ENCODE assay signal across 18 cellular contexts in the genomic region with DNA sequence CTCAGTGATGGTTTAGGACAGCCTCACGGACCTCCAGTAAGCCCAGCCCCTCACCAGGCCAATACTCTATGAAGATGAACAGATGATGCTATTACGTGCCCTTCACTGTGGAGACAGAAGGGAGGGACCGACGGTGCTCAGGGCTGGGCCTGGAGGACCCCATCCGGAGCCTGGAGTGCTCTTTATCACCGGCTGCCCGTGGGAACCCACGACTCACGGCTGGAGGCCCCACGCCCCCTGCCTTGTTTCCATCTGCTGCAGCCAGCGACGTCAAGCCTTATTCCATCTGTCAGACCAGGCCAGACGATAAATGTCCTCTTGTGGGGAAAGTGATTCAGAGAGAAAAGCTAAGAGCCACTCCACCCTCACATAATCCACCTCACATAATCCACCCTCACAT. TPM values are rescaled to one million over a fixed set of nuclear protein-coding genes. Genes with fewer than 3 reads are reported as not detected.
DNase-seq lines count a peak whose midpoint lies in the region; ATAC-seq, FAIRE-seq and TF ChIP-seq lines count a peak whose summit lies in the region.
"Had no signal": no experiment of that assay in that cellular context is flagged by ENCODE, and none has a peak within 500 bp of the region (broad histone marks: within the 10 kb centered on the region; RNA-seq: fewer than 3 reads in every experiment).

No MANE protein-coding gene starts in this region.

- peaks cover 3 to 5% of the 10 kb centered on the region in 2 donors for H3K4me1 ChIP-seq in kidney (ENCODE audit: control insufficient read depth in 1 of 2, insufficient read depth in 1 of 2, low read depth in 1 of 2, low read length in 2 of 2)

- H3K36me3 ChIP-seq in kidney (ENCODE audit: control insufficient read depth in 1 of 2, insufficient read depth in 2 of 2, low read length in 2 of 2) = no peaks in the 10 kb centered on the region

- intact Hi-C loops in kidney (cut with DNase I) = no loop called here

- no peak overlapping the region for H3K9ac ChIP-seq in kidney (ENCODE audit: low read length in 2 of 2)
- H3K9ac ChIP-seq: GM23248 had no signal

- no peak for FAIRE-seq in kidney (lab: Jason Lieb, UNC)
- FAIRE-seq: GM12878, GM18507, HepG2, HTR-8/SVneo, K562 had no signal

- no peak overlapping the region for H3K27ac ChIP-seq in kidney (ENCODE audit: low read depth in 2 of 2, low read length in 2 of 2)
- H3K27ac ChIP-seq: 22Rv1, GM23248 had no signal

- no peak overlapping the region for H3K4me3 ChIP-seq in kidney (ENCODE audit: low read length in 2 of 2)
- H3K4me3 ChIP-seq: GM12878, GM23248, K562 had no signal

- no peak for ATAC-seq in HG03097 (IDR thresholded peaks at IDR 0.05; ENCODE audit: low FRiP score, unreplicated experiment)
- no peak for ATAC-seq in HG02642 (IDR thresholded peaks at IDR 0.05; ENCODE audit: poor library complexity, unreplicated experiment)
- ATAC-seq: GM12878, HepG2, K562 had no signal

- no peak for TF ChIP-seq CTCF in kidney (IDR thresholded peaks at IDR 0.05; ENCODE audit: borderline replicate concordance, extremely low read depth, insufficient read depth)

- peak; percentile 64 for DNase-seq in DMS 273 (lab: John Stamatoyannopoulos, UW; ENCODE audit: unreplicated experiment)
- no peak for DNase-seq in DMS 273 treated with DMSO at 0.1 percent for 48 hours (lab: John Stamatoyannopoulos, UW)
- peak; percentile 6 for DNase-seq in NCI-H69 (lab: John Stamatoyannopoulos, UW)
- peak; percentile 45 for DNase-seq in kidney
- DNase-seq in NCI-H1417 treated with DMSO at 0.1 percent for 48 hours (lab: John Stamatoyannopoulos, UW) = no peak
- DNase-seq: Caco-2; CD8-positive, alpha-beta memory T cell; GM23248; H9 had no signal

- no peaks in the 10 kb centered on the region for H3K9me3 ChIP-seq in kidney (ENCODE audit: control insufficient read depth in 1 of 2, low read length in 2 of 2)
- H3K9me3 ChIP-seq: Caco-2 had no signal

RNA-seq across cellular contexts. Expression of a gene that starts 4.0 kb away (rescaled TPM):
- total RNA-seq in kidney = 14.6 TPM
- polyA plus RNA-seq in kidney (ENCODE audit: insufficient read depth, low read depth, low replicate concordance) = 17.3 TPM

RNA-seq across cellular contexts. Expression of a gene that starts 13.4 kb away (rescaled TPM):
- total RNA-seq in kidney = 26.8 TPM
- 10.2 TPM for polyA plus RNA-seq in kidney (ENCODE audit: insufficient read depth, low read depth, low replicate concordance)
- polyA plus RNA-seq: CD14-positive monocyte had no signal

Comparison
In these comparisons a context has a peak if more than half of its experiments do, and no peak if none do; other contexts are left out.
1. DNase-seq: peak in DMS 273 (single experiment), NCI-H69 (single experiment) and kidney (single experiment); none in DMS 273 treated with DMSO at 0.1 percent for 48 hours (single experiment) and NCI-H1417 treated with DMSO at 0.1 percent for 48 hours (single experiment).